28 cellular contexts compared by ENCODE assay signal in genomic region chr5:110108520-110108919, GRCh38.
"Had no signal": no experiment of that assay in that cellular context is flagged by ENCODE, and none has a peak within 500 bp of the region (broad histone marks: within the 10 kb centered on the region; RNA-seq: fewer than 3 reads in every experiment).

No MANE protein-coding gene starts in this region.

- H2AFZ ChIP-seq: neural progenitor cell, parathyroid adenoma had no signal

- H3K36me3 Mint-ChIP-seq: immature natural killer cell; naive thymus-derived CD8-positive, alpha-beta T cell; neural progenitor cell; stimulated activated naive B cell treated with anti-CD40 and anti-IgM and Interleukin-4, amounts not matched to agents 10 μg/mL and 1 μg/mL and 100 μg/mL, for 72 hours; type B pancreatic cell had no signal

- H3K79me2 ChIP-seq: parathyroid adenoma had no signal

- H3K9me3 Mint-ChIP-seq: immature natural killer cell; naive thymus-derived CD8-positive, alpha-beta T cell; nephron; neural progenitor cell; stimulated activated naive B cell treated with anti-CD40 and anti-IgM and Interleukin-4, amounts not matched to agents 10 μg/mL and 1 μg/mL and 100 μg/mL, for 72 hours; type B pancreatic cell had no signal

- ATAC-seq: left colon; left lung; lower lobe of right lung; naive thymus-derived CD8-positive, alpha-beta T cell; right lobe of liver; stimulated activated naive B cell treated with anti-CD40 and anti-IgM and Interleukin-4, amounts not matched to agents 10 μg/mL and 1 μg/mL and 100 μg/mL, for 72 hours; stimulated activated naive CD8-positive, alpha-beta T cell treated with anti-CD3 and anti-CD28 coated beads, Interleukin-15, Interleukin-2, amounts not matched to agents 100 U/mL and 50 U/mL, for 24 hours had no signal

- H3K4me1 Mint-ChIP-seq: stimulated activated naive B cell treated with anti-CD40 and anti-IgM and Interleukin-4, amounts not matched to agents 10 μg/mL and 1 μg/mL and 100 μg/mL, for 72 hours had no signal

- H3K36me3 ChIP-seq: left lung, lower lobe of right lung, neural progenitor cell, neutrophil, right atrium auricular region, right lobe of liver, stomach, tibial nerve, uterus had no signal

- H3K27ac ChIP-seq: left lung, lower lobe of right lung, neural progenitor cell, neutrophil, parathyroid adenoma, right atrium auricular region, skin epidermis, stomach, testis, tibial nerve, uterus had no signal

- H3K4me3 Mint-ChIP-seq: immature natural killer cell; nephron; neural progenitor cell; stimulated activated naive B cell treated with anti-CD40 and anti-IgM and Interleukin-4, amounts not matched to agents 10 μg/mL and 1 μg/mL and 100 μg/mL, for 72 hours; type B pancreatic cell had no signal

- H3K27me3 Mint-ChIP-seq: naive thymus-derived CD8-positive, alpha-beta T cell had no signal

- DNase-seq: hypothalamus; immature natural killer cell; kidney; left colon; lower lobe of right lung; mammary epithelial cell; mesenchymal stem cell; naive thymus-derived CD8-positive, alpha-beta T cell; occipital lobe; right lobe of liver; stimulated activated CD4-positive, alpha-beta T cell treated with anti-CD3 and anti-CD28 coated beads, Interleukin-12 subunit alpha, Interleukin-12 subunit beta, amount 100 ng/mL, for 4 hours; stimulated activated CD4-positive, alpha-beta T cell treated with anti-CD3 and anti-CD28 coated beads, Interleukin-15, amount 100 ng/mL, for 24 hours; stimulated activated CD4-positive, alpha-beta T cell treated with anti-CD3 and anti-CD28 coated beads, Interleukin-2, amount 100 ng/mL, for 24 hours; stimulated activated CD4-positive, alpha-beta T cell treated with anti-CD3 and anti-CD28 coated beads, Interleukin-4, amount 100 ng/mL, for 1 hour; stimulated activated naive B cell treated with anti-CD40 and anti-IgM and Interleukin-4, amounts not matched to agents 10 μg/mL and 1 μg/mL and 100 μg/mL, for 72 hours; stimulated activated naive CD8-positive, alpha-beta T cell treated with anti-CD3 and anti-CD28 coated beads, Interleukin-15, Interleukin-2, amounts not matched to agents 100 U/mL and 50 U/mL, for 24 hours; stomach; testis; uterus had no signal

- H3K4me2 ChIP-seq: neural progenitor cell had no signal

- H3K27me3 ChIP-seq: left lung, neural progenitor cell, neutrophil, right atrium auricular region, right lobe of liver, testis, tibial nerve, uterus had no signal

- H3K4me1 ChIP-seq: left lung, lower lobe of right lung, parathyroid adenoma, right atrium auricular region, testis, uterus had no signal

- H3K27ac Mint-ChIP-seq: immature natural killer cell; neural progenitor cell; stimulated activated naive B cell treated with anti-CD40 and anti-IgM and Interleukin-4, amounts not matched to agents 10 μg/mL and 1 μg/mL and 100 μg/mL, for 72 hours; type B pancreatic cell had no signal

- H3K4me3 ChIP-seq: left lung, lower lobe of right lung, neural progenitor cell, right atrium auricular region, skin epidermis, stomach, testis, tibial nerve, uterus had no signal
